In the genomic region with DNA sequence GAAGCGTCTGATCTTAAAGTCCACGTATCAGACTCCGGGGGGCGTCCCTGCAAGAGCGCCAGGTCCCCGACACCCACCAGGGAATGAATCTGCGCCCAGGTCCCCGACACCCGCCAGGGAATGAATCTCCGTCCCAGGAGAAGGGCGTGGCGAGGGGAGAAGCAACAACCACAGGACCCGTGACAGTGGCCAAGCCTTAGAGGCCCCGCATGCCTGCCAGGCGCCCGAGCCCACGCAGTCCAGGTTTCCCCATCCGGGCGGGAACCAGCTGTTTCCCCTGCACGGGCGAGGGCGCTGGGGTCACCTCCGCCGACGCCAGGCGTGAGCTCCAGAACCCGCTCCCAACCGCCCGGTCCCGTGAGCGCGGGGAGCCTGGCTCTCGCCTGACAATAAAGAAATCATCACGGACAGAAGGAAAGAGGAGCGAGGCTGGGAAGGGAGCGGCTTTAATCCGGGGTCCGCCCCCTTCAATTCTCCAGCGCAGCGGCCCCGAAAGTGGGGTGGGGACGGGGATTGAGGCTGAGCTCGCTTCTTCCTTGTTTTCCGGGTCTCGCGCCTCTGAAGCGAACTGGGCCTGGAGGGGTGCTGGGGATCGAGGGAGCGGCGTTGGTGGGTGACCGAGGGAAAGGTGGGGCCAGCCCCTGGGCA, we compare ENCODE assay signal across 8 cellular contexts. TPM values are rescaled to one million over a fixed set of nuclear protein-coding genes. Genes with fewer than 3 reads are reported as not detected.
DNase-seq lines count a peak whose midpoint lies in the region; ATAC-seq and TF ChIP-seq lines count a peak whose summit lies in the region.

No MANE protein-coding gene starts in this region.

- TF ChIP-seq CTCF in right lobe of liver (IDR thresholded peaks at IDR 0.05), result no peak
- no peak for TF ChIP-seq CTCF in tibial nerve (IDR thresholded peaks at IDR 0.05)

- CTCF ChIA-PET in HEK293T (lab: Yijun Ruan, JAX), result interaction anchor here (0.6 to 1.2 kb wide), 5 partner anchors 9 to 404 kb away, joined by 3 to 4 read pairs (median 3); a partner anchor contains a TSS

- 3% methylated on average over 19 of the region's 51 CpGs for WGBS in right lobe of liver (ENCODE audit: insufficient coverage, low coverage, low lambda C conversion rate, missing lambda C conversion rate)
- WGBS in tibial nerve, 2 donors, result 1% methylated on average over 36 to 48 of the region's 51 CpGs

- peaks cover 0 to 12% of the 10 kb centered on the region in 2 donors for H3K27me3 ChIP-seq in right lobe of liver
- peaks cover 0 to 66% of the 10 kb centered on the region in 2 donors for H3K27me3 ChIP-seq in tibial nerve

- TF ChIP-seq POLR2A in right lobe of liver (IDR thresholded peaks at IDR 0.05) (no peak), tibial nerve (IDR thresholded peaks at IDR 0.05) (no peak)

- H3K4me1 ChIP-seq in right lobe of liver (peaks cover 0 to 22% (median 3%) of the 10 kb centered on the region in 4 donors), tibial nerve (peaks cover 0 to 32% (median 16%) of the 10 kb centered on the region in 4 donors)

- POLR2A ChIA-PET in HEK293T (lab: Yijun Ruan, JAX), result interaction anchor here (1.7 kb wide), 1 partner anchor 29 kb away, joined by 10 read pairs; a partner anchor contains a TSS

- no peaks in the 10 kb centered on the region for H3K9me3 ChIP-seq in right lobe of liver
- no peaks in the 10 kb centered on the region for H3K9me3 ChIP-seq in tibial nerve

- ATAC-seq in right lobe of liver, result peak; percentile 44 to 52 (median 48)

- peak; percentile 37 for DNase-seq in AG08396 (ENCODE audit: low spot score)
- DNase-seq in HEK293T (ENCODE audit: extremely low spot score), result peak; percentile 18
- DNase-seq in T47D (ENCODE audit: low read depth in 1 of 2, low spot score in 1 of 2), result peak; percentile 30 to 73
- DNase-seq in right lobe of liver, result peak in 1 of 3 donors; percentile 25
- DNase-seq in tibial nerve (ENCODE audit: low spot score in 2 of 2), result no peak
- no peak for DNase-seq in T1000 (lab: John Stamatoyannopoulos, UW)
- no peak for DNase-seq in NOMO-1 (lab: John Stamatoyannopoulos, UW; ENCODE audit: unreplicated experiment in 2 of 2)
- no peak for DNase-seq in SKM-1 treated with dmso at 0.1 percent for 144 hours (lab: John Stamatoyannopoulos, UW; ENCODE audit: unreplicated experiment)

- in situ Hi-C loops in T47D (cut with HindIII; ENCODE audit: low pct_unique_long_range_greater_than_20kb, low sequenced_read_pairs), result no loop called here

- H3K4me3 ChIP-seq in right lobe of liver (peak overlapping the region; percentile 33 to 40 (median 37)), tibial nerve (peak overlapping the region; percentile 40 to 59 (median 51))

- H3K27ac ChIP-seq in right lobe of liver, result no peak overlapping the region
- H3K27ac ChIP-seq in tibial nerve, result peak overlapping the region in 1 of 4 donors; percentile 50

- TF ChIP-seq EP300 in tibial nerve (IDR thresholded peaks at IDR 0.05), result no peak

- H3K36me3 ChIP-seq in right lobe of liver (no peaks in the 10 kb centered on the region), tibial nerve (no peaks in the 10 kb centered on the region)

- intact Hi-C loops in right lobe of liver (cut with DNase I), result no loop called here

TF ChIP-seq in HEK293T, 16 proteins besides CTCF, POLR2A, EP300 and RAD21:
- peak; percentile 82 for TF ChIP-seq L3MBTL2 (conservative IDR thresholded peaks at IDR 0.05)
- no peak for TF ChIP-seq SP1 (IDR thresholded peaks at IDR 0.05)
TF ChIP-seq in HEK293T: peak in this region for 1.

RNA-seq across cellular contexts. Expression of a gene that starts 29.0 kb away (rescaled TPM):
- 1 to 10 TPM; 4.1 to 8.3 (median 5.8) TPM for total RNA-seq in right lobe of liver
- 10 to 100 TPM; 11.6 to 14.9 (median 14.2) TPM for total RNA-seq in tibial nerve

Comparison
In these comparisons a context has a peak if more than half of its experiments do, and no peak if none do; other contexts are left out.
1. DNase-seq: peak in AG08396 (single experiment), HEK293T (single experiment) and T47D (2 of 2); none in tibial nerve (0 of 2), T1000 (single experiment), NOMO-1 (0 of 2) and SKM-1 treated with dmso at 0.1 percent for 144 hours (single experiment).